ENCODE assay signal across 8 cellular contexts in the genomic region with DNA sequence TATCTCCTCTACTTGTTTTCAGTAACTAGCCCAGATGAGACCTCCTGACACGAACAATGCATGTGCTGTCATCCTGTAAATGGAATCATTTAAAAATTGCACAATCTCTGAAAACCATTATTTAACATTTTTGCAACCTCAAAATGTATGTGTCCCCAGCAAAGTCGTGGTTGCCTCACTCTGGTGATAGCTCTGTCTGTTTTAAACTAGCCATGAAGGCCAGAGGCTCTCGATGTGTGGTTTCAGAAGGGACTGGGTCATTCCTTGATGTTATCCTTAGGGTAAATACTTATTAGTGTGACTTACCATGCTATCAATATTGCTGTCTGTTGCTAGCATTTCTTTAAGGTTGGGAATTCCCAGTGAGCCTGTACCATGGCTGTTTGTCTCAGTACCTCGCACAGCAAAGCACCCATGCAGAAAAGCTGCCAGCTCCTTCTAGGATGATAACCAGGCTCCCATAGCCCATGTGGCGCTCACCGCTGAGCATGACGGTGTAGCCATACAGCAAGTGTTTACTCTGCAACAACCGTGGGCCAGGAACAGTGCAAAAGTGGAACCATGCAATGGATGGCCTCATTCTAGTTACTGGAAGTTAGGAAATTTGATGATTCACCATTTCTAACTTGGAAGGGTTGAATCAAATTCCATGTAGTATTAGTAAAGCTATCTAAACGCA. TPM values are rescaled to one million over a fixed set of nuclear protein-coding genes. Genes with fewer than 3 reads are reported as not detected.
A peak's percentile ranks its signal among the peaks of the same experiment; 100 is the strongest.
DNase-seq lines count a peak whose midpoint lies in the region; ATAC-seq and TF ChIP-seq lines count a peak whose summit lies in the region.

No MANE protein-coding gene starts in this region.

- ATAC-seq in HG03135 (IDR thresholded peaks at IDR 0.05; ENCODE audit: unreplicated experiment) (no peak), HG03442 (IDR thresholded peaks at IDR 0.05; ENCODE audit: unreplicated experiment) (no peak)

- WGBS in HUES64, result 86% methylated on average over 9 of the region's 9 CpGs
- 51% methylated on average over 9 of the region's 9 CpGs for WGBS in suprapubic skin

- H3K4me1 ChIP-seq in HUES64 (ENCODE audit: insufficient read depth, low read length) (peaks cover 37% of the 10 kb centered on the region), suprapubic skin (peaks cover 57% of the 10 kb centered on the region)

- TF ChIP-seq POLR2A in suprapubic skin (IDR thresholded peaks at IDR 0.05), result no peak

- H3K36me3 ChIP-seq in HUES64 (ENCODE audit: insufficient read depth, low read length) (peaks cover 5% of the 10 kb centered on the region; the same call in 1 of the 2 replicates), brain microvascular endothelial cell (replicated peaks) (no peaks in the 10 kb centered on the region), suprapubic skin (no peaks in the 10 kb centered on the region)

- H3K4me3 ChIP-seq in HUES64 (ENCODE audit: low read length), result no peak overlapping the region
- H3K4me3 ChIP-seq in brain microvascular endothelial cell (ENCODE audit: low read depth, low read length), result no peak overlapping the region
- no peak overlapping the region for H3K4me3 ChIP-seq in suprapubic skin

- peak overlapping the region; percentile 95 for H3K27ac ChIP-seq in HUES64 (ENCODE audit: low read depth, low read length)
- peak overlapping the region; percentile 94 for H3K27ac ChIP-seq in brain microvascular endothelial cell
- peak overlapping the region; percentile 51 for H3K27ac ChIP-seq in suprapubic skin

- in situ Hi-C loops in brain microvascular endothelial cell (cut with HindIII; ENCODE audit: low pct_ligation_motif_present, low sequenced_read_pairs), result no loop called here

- H3K9ac ChIP-seq in HUES64 (ENCODE audit: low read depth, low read length), result peak overlapping the region; percentile 69; the same call in 1 of the 2 replicates

- H3K27me3 ChIP-seq in HUES64 (ENCODE audit: insufficient read depth, low read length), result no peaks in the 10 kb centered on the region
- no peaks in the 10 kb centered on the region for H3K27me3 ChIP-seq in brain microvascular endothelial cell (replicated peaks)
- H3K27me3 ChIP-seq in suprapubic skin, result no peaks in the 10 kb centered on the region

- no peaks in the 10 kb centered on the region for H3K9me3 ChIP-seq in HUES64 (ENCODE audit: insufficient read depth, low read depth, low read length)
- no peaks in the 10 kb centered on the region for H3K9me3 ChIP-seq in suprapubic skin

- TF ChIP-seq CTCF in brain microvascular endothelial cell (IDR thresholded peaks at IDR 0.05; ENCODE audit: low read depth, low read length, missing control alignments), result no peak
- no peak for TF ChIP-seq CTCF in suprapubic skin (IDR thresholded peaks at IDR 0.05)

- TF ChIP-seq EP300 in suprapubic skin (IDR thresholded peaks at IDR 0.05), result no peak

- peak; percentile 86 for DNase-seq in brain microvascular endothelial cell
- DNase-seq in islet precursor cell, result peak; percentile 82
- DNase-seq in suprapubic skin (ENCODE audit: low spot score in 2 of 2), result no peak
- DNase-seq in stimulated activated CD4-positive, alpha-beta T cell treated with anti-CD3 and anti-CD28 coated beads, Interleukin-4, amount 100 ng/mL, for 1 hour, result no peak
- no peak for DNase-seq in stimulated activated CD4-positive, alpha-beta T cell treated with anti-CD3 and anti-CD28 coated beads, Interleukin-2, amount 100 ng/mL, for 24 hours

RNA-seq across cellular contexts. Expression of a gene that starts 2.9 kb away (rescaled TPM):
- 20.3 TPM for polyA plus RNA-seq in HUES64 (2013, experiment 1 of 2)
- 21.7 TPM for polyA plus RNA-seq in HUES64 (2013, experiment 2 of 2)
- 10 to 100 TPM; 23.9 to 51.7 (median 34.2) TPM for total RNA-seq in suprapubic skin

RNA-seq across cellular contexts. Expression of a gene that starts 15.7 kb away (rescaled TPM):
- 11.4 TPM for polyA plus RNA-seq in HUES64 (2013, experiment 1 of 2)
- 12.7 TPM for polyA plus RNA-seq in HUES64 (2013, experiment 2 of 2)
- 100 to 1,000 TPM in 1 of 4 donors, 10 to 100 TPM in 3; 33.2 to 264 (median 60.9) TPM for total RNA-seq in suprapubic skin

Comparison
In these comparisons a context has a peak if more than half of its experiments do, and no peak if none do; other contexts are left out.
1. DNase-seq: peak in brain microvascular endothelial cell (single experiment) and islet precursor cell (single experiment); none in suprapubic skin (0 of 2), stimulated activated CD4-positive, alpha-beta T cell treated with anti-CD3 and anti-CD28 coated beads, Interleukin-4, amount 100 ng/mL, for 1 hour (single experiment) and stimulated activated CD4-positive, alpha-beta T cell treated with anti-CD3 and anti-CD28 coated beads, Interleukin-2, amount 100 ng/mL, for 24 hours (0 of 2).
2. Peak in every context shown above with its lines, with median percentiles within 50 percentile points of each other: H3K27ac ChIP-seq.